7 cellular contexts compared by ENCODE assay signal in the genomic region with DNA sequence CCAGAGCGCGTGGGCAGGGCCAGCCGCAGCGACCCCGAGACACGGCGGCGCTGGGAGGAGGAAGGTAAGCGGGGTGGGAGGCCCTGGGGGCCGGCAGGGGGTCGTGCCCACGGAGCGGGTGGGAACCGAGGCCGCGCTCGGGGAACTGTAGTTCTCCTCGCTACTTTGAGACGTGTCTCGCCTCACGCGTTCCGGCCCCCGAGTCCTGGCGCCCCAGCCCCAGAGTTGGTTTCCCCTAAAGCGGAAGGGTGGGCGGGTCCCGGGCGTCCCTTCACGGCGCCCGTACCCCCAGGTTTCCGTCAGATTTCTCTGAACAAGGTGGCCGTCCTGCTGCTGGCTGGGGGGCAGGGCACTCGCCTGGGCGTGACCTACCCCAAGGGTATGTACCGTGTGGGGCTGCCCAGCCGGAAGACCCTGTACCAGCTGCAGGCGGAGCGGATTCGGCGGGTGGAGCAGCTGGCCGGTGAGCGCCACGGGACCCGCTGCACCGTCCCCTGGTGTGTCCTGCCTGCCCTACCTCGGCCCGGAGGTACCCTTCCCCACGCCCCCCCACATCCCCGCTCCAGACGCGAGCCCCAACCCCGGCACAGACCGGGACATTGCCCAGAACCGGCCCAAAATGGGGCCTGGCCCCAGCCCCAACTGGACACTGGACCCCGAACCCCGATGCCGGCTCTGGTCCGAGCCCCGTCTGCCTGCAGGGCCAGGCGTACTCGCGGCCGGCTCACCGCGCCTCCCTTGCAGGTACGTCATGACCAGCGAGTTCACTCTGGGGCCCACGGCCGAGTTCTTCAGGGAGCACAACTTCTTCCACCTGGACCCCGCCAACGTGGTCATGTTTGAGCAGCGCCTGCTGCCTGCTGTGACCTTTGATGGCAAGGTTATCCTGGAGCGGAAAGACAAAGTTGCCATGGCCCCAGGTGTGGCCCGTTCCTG. TPM values are rescaled to one million over a fixed set of nuclear protein-coding genes. Genes with fewer than 3 reads are reported as not detected.
DNase-seq lines count a peak whose midpoint lies in the region; ATAC-seq, FAIRE-seq and TF ChIP-seq lines count a peak whose summit lies in the region.
"Had no signal": no experiment of that assay in that cellular context is flagged by ENCODE, and none has a peak within 500 bp of the region (broad histone marks: within the 10 kb centered on the region; RNA-seq: fewer than 3 reads in every experiment).

No MANE protein-coding gene starts in this region.

- no peaks in the 10 kb centered on the region for H3K27me3 ChIP-seq in astrocyte (ENCODE audit: insufficient read depth, low read length)

- H3K9me3 ChIP-seq in astrocyte (ENCODE audit: insufficient read depth, low read depth, low read length) = no peaks in the 10 kb centered on the region

- H3K4me3 Mint-ChIP-seq in astrocyte (ENCODE audit: unreplicated experiment) = peak overlapping the region; percentile 73
- peak overlapping the region; percentile 72 to 91 (median 78) for H3K4me3 Mint-ChIP-seq in naive B cell

- H3K27ac Mint-ChIP-seq in astrocyte (ENCODE audit: unreplicated experiment) (no peak overlapping the region), naive B cell (peak overlapping the region in 5 of 6 donors; percentile 56 to 89 (median 80))

- peak overlapping the region; percentile 89 for H3K4me2 ChIP-seq in astrocyte (ENCODE audit: low read length)

- H3K27me3 Mint-ChIP-seq in astrocyte (ENCODE audit: low read depth, unreplicated experiment) (peaks cover 33% of the 10 kb centered on the region), naive B cell (no peaks in the 10 kb centered on the region)

- peaks cover 3% of the 10 kb centered on the region for H3K4me1 Mint-ChIP-seq in astrocyte (ENCODE audit: low read depth, unreplicated experiment)
- H3K4me1 Mint-ChIP-seq in naive B cell = peaks cover 4 to 7% (median 4%) of the 10 kb centered on the region in 3 donors

- H3K4me3 ChIP-seq in astrocyte (ENCODE audit: insufficient read depth, low read depth, low read length) = peak overlapping the region; percentile 64

- no peak overlapping the region for H3K27ac ChIP-seq in astrocyte (ENCODE audit: low read depth, low read length)

- no peaks in the 10 kb centered on the region for H3K9me3 Mint-ChIP-seq in astrocyte (ENCODE audit: unreplicated experiment)
- no peaks in the 10 kb centered on the region for H3K9me3 Mint-ChIP-seq in naive B cell

- peaks cover 20% of the 10 kb centered on the region for H3K4me1 ChIP-seq in astrocyte (ENCODE audit: insufficient read depth, low read length)

- DNase-seq in COLO668 (lab: John Stamatoyannopoulos, UW; ENCODE audit: unreplicated experiment) (peak; percentile 38), astrocyte (ENCODE audit: low read depth) (no peak), naive B cell (peak; percentile 57), HK-2 (ENCODE audit: unreplicated experiment) (no peak)
- DNase-seq in effector CD4-positive, alpha-beta T cell = no peak

- FAIRE-seq in astrocyte (lab: Jason Lieb, UNC) = no peak

- ATAC-seq in HG03354 (IDR thresholded peaks at IDR 0.05; ENCODE audit: poor library complexity, severe bottlenecking, unreplicated experiment) (peak; percentile 37), naive B cell (ENCODE audit: low read depth in 2 of 2) (peak; percentile 48 to 56)

- H4K20me1 ChIP-seq in astrocyte (ENCODE audit: insufficient read depth, low read length) = peaks cover 20% of the 10 kb centered on the region

- H3K36me3 ChIP-seq in astrocyte (ENCODE audit: insufficient read depth, low read length) = peaks cover 3% of the 10 kb centered on the region

- no peak for TF ChIP-seq CTCF in astrocyte (IDR thresholded peaks at IDR 0.05; ENCODE audit: insufficient read depth, low read depth, low read length)

- H3K36me3 Mint-ChIP-seq in astrocyte (ENCODE audit: low read depth, unreplicated experiment) (peaks cover 6% of the 10 kb centered on the region), naive B cell (no peaks in the 10 kb centered on the region)

- peak overlapping the region; percentile 64 for H3K9ac ChIP-seq in astrocyte (ENCODE audit: low read length)

- peak overlapping the region; percentile 63 for H2AFZ ChIP-seq in astrocyte (ENCODE audit: low read depth, low read length)

- peaks cover 8% of the 10 kb centered on the region for H3K79me2 ChIP-seq in astrocyte (ENCODE audit: insufficient read depth, low read length)

RNA-seq across cellular contexts. Expression of a gene that starts 0.7 kb away (rescaled TPM):
- 4.0 and 4.7 TPM in 2 replicates for total RNA-seq in astrocyte
- polyA plus RNA-seq in naive B cell (ENCODE audit: low read depth in 6 of 6) = 1 to 10 TPM; 1.7 to 6.1 (median 3.5) TPM

RNA-seq across cellular contexts. Expression of a gene that starts 7.7 kb away (rescaled TPM):
- total RNA-seq in astrocyte = 0.41 and 0.43 TPM in 2 replicates
- under 1 TPM in 1 of 6 donors, not detected in 5; 0.05 TPM for polyA plus RNA-seq in naive B cell (ENCODE audit: low read depth in 6 of 6)

RNA-seq across cellular contexts. Expression of a gene that starts 8.8 kb away (rescaled TPM):
- 69.2 and 89.0 TPM in 2 replicates for total RNA-seq in astrocyte
- 10 to 100 TPM; 19.6 to 30.4 (median 24.3) TPM for polyA plus RNA-seq in naive B cell (ENCODE audit: low read depth in 6 of 6)

RNA-seq across cellular contexts. Expression of a gene that starts 24.2 kb away (rescaled TPM):
- total RNA-seq in astrocyte = 0.14 and 0.55 TPM in 2 replicates
- not detected for polyA plus RNA-seq in naive B cell (ENCODE audit: low read depth in 6 of 6)
- total RNA-seq: HT1080 had no signal

RNA-seq across cellular contexts. Expression of a gene that starts 32.0 kb away (rescaled TPM):
- 65.9 and 66.8 TPM in 2 replicates for total RNA-seq in astrocyte
- under 1 TPM in 1 of 6 donors, not detected in 5; 0.68 TPM for polyA plus RNA-seq in naive B cell (ENCODE audit: low read depth in 6 of 6)

Comparison
In these comparisons a context has a peak if more than half of its experiments do, and no peak if none do; other contexts are left out.
1. DNase-seq: peak in COLO668 (single experiment) and naive B cell (single experiment); none in astrocyte (single experiment), HK-2 (single experiment) and effector CD4-positive, alpha-beta T cell (single experiment).